ENCODE assay signal across 8 cellular contexts in the genomic region with DNA sequence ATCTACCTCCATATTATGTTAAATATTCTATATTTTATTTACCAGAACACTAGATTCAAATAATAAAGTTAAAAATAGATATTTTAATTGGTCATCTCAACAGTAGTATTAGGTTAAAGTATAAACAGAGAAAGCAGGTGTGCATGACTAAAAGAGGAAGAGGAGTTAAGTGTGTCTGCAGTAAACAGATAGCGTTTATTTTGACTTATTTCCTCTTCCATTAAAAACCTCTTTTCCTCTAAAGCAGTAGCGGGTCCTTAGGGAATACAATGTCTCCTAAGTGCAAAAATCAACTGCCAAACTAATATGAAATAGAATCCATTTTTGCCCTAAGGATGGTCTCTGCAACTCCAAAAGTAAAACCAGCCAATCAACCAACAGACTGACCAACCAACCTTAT. TPM values are rescaled to one million over a fixed set of nuclear protein-coding genes. Genes with fewer than 3 reads are reported as not detected.
DNase-seq lines count a peak whose midpoint lies in the region; ATAC-seq and TF ChIP-seq lines count a peak whose summit lies in the region.

No MANE protein-coding gene starts in this region.

- TF ChIP-seq CTCF in liver (IDR thresholded peaks at IDR 0.05; ENCODE audit: low read depth, low read length, missing input control), result no peak

- H3K36me3 ChIP-seq in BLaER1, result peaks cover 37% of the 10 kb centered on the region
- H3K36me3 ChIP-seq in liver (ENCODE audit: control insufficient read depth in 4 of 4, insufficient read depth in 3 of 4, low read depth in 1 of 4, low read length in 3 of 4), result peaks cover 0 to 3% (median under 1%) of the 10 kb centered on the region in 4 donors

- peak overlapping the region; percentile 85 for H3K4me2 ChIP-seq in BLaER1

- H3K9ac ChIP-seq in BLaER1 (peak overlapping the region; percentile 37; the same call in 1 of the 2 replicates), liver (ENCODE audit: low read depth in 1 of 2, low read length in 2 of 2) (no peak overlapping the region)

- H3K36me3 Mint-ChIP-seq in T-helper 17 cell (ENCODE audit: low read depth), result peaks cover 2% of the 10 kb centered on the region

- H3K27me3 Mint-ChIP-seq in T-helper 17 cell, result no peaks in the 10 kb centered on the region

- DNase-seq in T-helper 17 cell (no peak), retina (no peak), GOT3 (lab: John Stamatoyannopoulos, UW) (no peak)

- H3K4me1 ChIP-seq in BLaER1 (peaks cover 97% of the 10 kb centered on the region), liver (ENCODE audit: control insufficient read depth in 4 of 4, insufficient read depth in 4 of 4, low read length in 3 of 4) (peaks cover 0 to 4% (median 3%) of the 10 kb centered on the region in 4 donors)

- H3K27ac ChIP-seq in BLaER1, result peak overlapping the region; percentile 84
- peak overlapping the region; percentile 8 to 43 for H3K27ac ChIP-seq in liver (ENCODE audit: low read depth in 1 of 2, low read length in 2 of 2)

- peak overlapping the region; percentile 32; the same call in 1 of the 2 replicates for H3K4me3 ChIP-seq in BLaER1
- H3K4me3 ChIP-seq in liver (ENCODE audit: low read depth in 1 of 3, low read length in 3 of 3), result no peak overlapping the region

- H4K20me1 ChIP-seq in BLaER1, result no peaks in the 10 kb centered on the region

- 75% methylated on average over 2 of the region's 2 CpGs for WGBS in liver

- no peak for TF ChIP-seq RAD21 in liver (IDR thresholded peaks at IDR 0.05)

- no peak overlapping the region for H3K4me3 Mint-ChIP-seq in T-helper 17 cell

- H3K9me3 ChIP-seq in BLaER1 (no peaks in the 10 kb centered on the region), T-helper 17 cell (ENCODE audit: control insufficient read depth, low read length, poor library complexity, severe bottlenecking) (no peaks in the 10 kb centered on the region), liver (ENCODE audit: control insufficient read depth in 4 of 4, low read length in 3 of 4) (no peaks in the 10 kb centered on the region)

- no peaks in the 10 kb centered on the region for H3K27me3 ChIP-seq in BLaER1
- H3K27me3 ChIP-seq in liver (ENCODE audit: control insufficient read depth in 4 of 4, insufficient read depth in 4 of 4, low read length in 3 of 4), result no peaks in the 10 kb centered on the region

- ATAC-seq in GM21619 (IDR thresholded peaks at IDR 0.05; ENCODE audit: unreplicated experiment), result peak; percentile 3
- ATAC-seq in T-helper 17 cell, result no peak
- no peak for ATAC-seq in HG02642 (IDR thresholded peaks at IDR 0.05; ENCODE audit: poor library complexity, unreplicated experiment)
- ATAC-seq in HG02571 (IDR thresholded peaks at IDR 0.05; ENCODE audit: unreplicated experiment), result no peak

- H3K4me1 Mint-ChIP-seq in T-helper 17 cell, result peaks cover 32% of the 10 kb centered on the region

- H3K27ac Mint-ChIP-seq in T-helper 17 cell, result peak overlapping the region; percentile 83

TF ChIP-seq in liver, 16 proteins besides CTCF, POLR2A, EP300 and RAD21:
- TF ChIP-seq RXRA (IDR thresholded peaks at IDR 0.05), result no peak
- TF ChIP-seq HNF4G (IDR thresholded peaks at IDR 0.05), result no peak
- no peak for TF ChIP-seq NR2F2 (IDR thresholded peaks at IDR 0.05)
- no peak for TF ChIP-seq ATF3 (IDR thresholded peaks at IDR 0.05)
- no peak for TF ChIP-seq GABPA (IDR thresholded peaks at IDR 0.05 in 1 of 2, conservative IDR thresholded peaks at IDR 0.05 in 1 of 2)
- TF ChIP-seq, protein P1, sequence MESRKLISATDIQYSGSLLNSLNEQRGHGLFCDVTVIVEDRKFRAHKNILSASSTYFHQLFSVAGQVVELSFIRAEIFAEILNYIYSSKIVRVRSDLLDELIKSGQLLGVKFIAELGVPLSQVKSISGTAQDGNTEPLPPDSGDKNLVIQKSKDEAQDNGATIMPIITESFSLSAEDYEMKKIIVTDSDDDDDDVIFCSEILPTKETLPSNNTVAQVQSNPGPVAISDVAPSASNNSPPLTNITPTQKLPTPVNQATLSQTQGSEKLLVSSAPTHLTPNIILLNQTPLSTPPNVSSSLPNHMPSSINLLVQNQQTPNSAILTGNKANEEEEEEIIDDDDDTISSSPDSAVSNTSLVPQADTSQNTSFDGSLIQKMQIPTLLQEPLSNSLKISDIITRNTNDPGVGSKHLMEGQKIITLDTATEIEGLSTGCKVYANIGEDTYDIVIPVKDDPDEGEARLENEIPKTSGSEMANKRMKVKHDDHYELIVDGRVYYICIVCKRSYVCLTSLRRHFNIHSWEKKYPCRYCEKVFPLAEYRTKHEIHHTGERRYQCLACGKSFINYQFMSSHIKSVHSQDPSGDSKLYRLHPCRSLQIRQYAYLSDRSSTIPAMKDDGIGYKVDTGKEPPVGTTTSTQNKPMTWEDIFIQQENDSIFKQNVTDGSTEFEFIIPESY (IDR thresholded peaks at IDR 0.05), result no peak

RNA-seq across cellular contexts. Expression of gene EIF2AK3, which starts 27.7 kb away (rescaled TPM):
- 10 to 100 TPM; 34.9 to 38.3 TPM for total RNA-seq in T-helper 17 cell
- 10 to 100 TPM in 1 of 2 donors, 1 to 10 TPM in 1; 9.2 to 31.5 TPM for total RNA-seq in liver
- polyA plus RNA-seq in liver, result 1 to 10 TPM; 2.9 to 9.1 TPM
